Comparison of ENCODE assay signal across 17 cellular contexts in the genomic region with DNA sequence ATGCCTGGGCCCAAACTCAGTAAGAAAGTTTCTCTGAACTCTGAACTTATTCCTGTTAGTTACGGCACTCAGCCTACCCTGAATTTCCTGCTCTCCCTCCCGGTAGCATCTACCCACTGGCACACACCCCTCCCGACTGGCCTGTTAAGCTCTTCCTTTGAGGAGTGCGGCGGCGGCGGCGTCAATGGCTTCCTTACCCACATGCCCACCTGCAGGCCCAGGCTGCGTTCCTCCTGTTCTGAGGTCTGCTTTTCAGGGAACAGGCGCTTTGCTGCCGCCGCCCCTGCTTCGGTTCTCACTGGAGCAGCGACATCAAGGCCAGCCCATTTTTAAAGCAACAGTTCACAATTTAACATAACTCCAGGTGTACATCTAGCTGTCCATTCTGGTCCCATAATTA.
"Had no signal": no experiment of that assay in that cellular context is flagged by ENCODE, and none has a peak within 500 bp of the region (broad histone marks: within the 10 kb centered on the region; RNA-seq: fewer than 3 reads in every experiment).

No MANE protein-coding gene starts in this region.

- H3K36me3 ChIP-seq: ascending aorta, breast epithelium, prostate gland had no signal

- H3K27ac ChIP-seq: ascending aorta, breast epithelium, prostate gland had no signal

- ATAC-seq: left colon; mucosa of descending colon; natural killer cell treated with Interleukin-12 subunit alpha and Interleukin-12 subunit beta and Interleukin-15 and Interleukin-18, amount 100 ng/mL, for 72 hours; sciatic nerve; stimulated activated naive CD8-positive, alpha-beta T cell treated with anti-CD3 and anti-CD28 coated beads, Interleukin-15, Interleukin-2, amounts not matched to agents 100 U/mL and 50 U/mL, for 24 hours had no signal

- H3K4me1 ChIP-seq: ascending aorta, breast epithelium had no signal

- H3K9me3 ChIP-seq: prostate gland had no signal

- H3K4me3 ChIP-seq: ascending aorta, breast epithelium, mucosa of descending colon, prostate gland had no signal

- H3K27me3 ChIP-seq: ascending aorta, breast epithelium had no signal

- DNase-seq: activated CD4-positive, alpha-beta T cell treated with anti-CD3 and anti-CD28 coated beads for 1 hour; activated CD4-positive, alpha-beta T cell treated with anti-CD3 and anti-CD28 coated beads, Interleukin-2, amount 50 U/mL, for 48 hours; activated naive CD4-positive, alpha-beta T cell treated with anti-CD3 and anti-CD28 coated beads, Interleukin-2, amount 10 ng/mL, durations not matched to agents 7 days and 5 days; activated T-cell treated with anti-CD3 and anti-CD28 coated beads, Interleukin-2, amount 50 U/mL, for 24 hours; cerebellar nuclear complex; effector CD8-positive, alpha-beta T cell; immature natural killer cell; left colon; mucosa of descending colon; stimulated activated naive CD8-positive, alpha-beta T cell treated with anti-CD3 and anti-CD28 coated beads, Interleukin-15, Interleukin-2, amounts not matched to agents 100 U/mL and 50 U/mL, for 24 hours; trophoblast cell had no signal

- FAIRE-seq: frontal cortex had no signal
